In the genomic region with DNA sequence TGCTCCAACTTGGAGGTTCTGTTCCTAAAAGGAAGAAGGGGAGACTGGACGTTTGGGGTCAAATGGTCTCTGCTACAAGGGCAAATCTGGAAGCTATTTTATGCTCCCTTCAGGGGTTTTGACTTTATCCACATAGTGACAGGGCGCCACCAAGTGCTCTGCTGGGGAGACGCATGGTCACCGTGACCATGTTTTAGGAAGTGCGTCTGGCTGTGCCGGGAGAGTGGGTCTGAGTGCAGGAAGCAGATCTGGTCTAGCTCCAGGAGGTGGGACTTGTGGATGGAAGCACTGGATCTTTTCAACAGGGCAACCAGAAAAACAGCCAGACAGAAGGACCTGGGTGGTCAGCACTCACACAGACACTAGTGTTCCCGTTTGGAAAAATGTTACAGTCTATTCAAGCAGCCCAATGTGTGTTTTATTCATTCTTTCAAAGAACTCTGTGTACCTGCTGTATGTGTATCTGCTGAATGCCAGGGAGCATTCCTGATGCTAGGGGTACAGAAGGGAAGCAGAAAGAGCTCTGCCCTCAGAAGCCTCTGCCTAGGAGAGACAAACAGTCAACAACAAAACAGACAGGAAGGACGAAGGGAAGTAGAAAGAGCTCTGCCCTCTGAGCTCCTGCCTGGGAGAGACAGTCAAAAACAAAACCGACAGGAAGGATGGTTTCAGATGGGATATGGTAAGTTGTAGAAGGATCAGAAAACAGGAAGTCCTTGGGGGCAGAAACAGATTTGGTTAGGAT, we compare ENCODE assay signal across 8 cellular contexts. TPM values are rescaled to one million over a fixed set of nuclear protein-coding genes. Genes with fewer than 3 reads are reported as not detected.
A peak's percentile ranks its signal among the peaks of the same experiment; 100 is the strongest.
DNase-seq lines count a peak whose midpoint lies in the region; ATAC-seq and TF ChIP-seq lines count a peak whose summit lies in the region.

No MANE protein-coding gene starts in this region.

- DNase-seq in DMS53 (lab: John Stamatoyannopoulos, UW) (peak; percentile 95), SKM-1 (lab: John Stamatoyannopoulos, UW; ENCODE audit: unreplicated experiment) (peak; percentile 64), amniotic epithelial cell (ENCODE audit: low read depth) (peak; percentile 63), left ventricle myocardium inferior (peak; percentile 75), putamen (ENCODE audit: low spot score) (peak; percentile 42), NCI-H446 treated with DMSO at 0.1 percent for 48 hours (lab: John Stamatoyannopoulos, UW) (no peak)

- ATAC-seq in GM21515 (IDR thresholded peaks at IDR 0.05; ENCODE audit: unreplicated experiment), result peak; percentile 80

- no peaks in the 10 kb centered on the region for H3K79me2 ChIP-seq in KMS-11 (ENCODE audit: insufficient read depth, low read depth)

- intact Hi-C loops in left ventricle myocardium inferior (cut with micrococcal nuclease), result loop anchor here (5.0 kb wide), 1 partner anchor 58 kb away; no protein-coding TSS in a partner anchor

- no peaks in the 10 kb centered on the region for H3K9me3 ChIP-seq in left ventricle myocardium inferior (replicated peaks)

- H3K27me3 ChIP-seq in KMS-11 (ENCODE audit: insufficient read depth, low read depth) (no peaks in the 10 kb centered on the region), left ventricle myocardium inferior (ENCODE audit: low read depth) (no peaks in the 10 kb centered on the region)

- H3K9ac ChIP-seq in KMS-11, result no peak overlapping the region

- peaks cover 12% of the 10 kb centered on the region for H3K4me1 ChIP-seq in KMS-11 (ENCODE audit: low read depth, poor library complexity, severe bottlenecking)
- peaks cover 62% of the 10 kb centered on the region for H3K4me1 ChIP-seq in left ventricle myocardium inferior

- H3K36me3 ChIP-seq in KMS-11 (ENCODE audit: insufficient read depth), result no peaks in the 10 kb centered on the region
- H3K36me3 ChIP-seq in left ventricle myocardium inferior, result peaks cover 16% of the 10 kb centered on the region

- peak; percentile 71 for TF ChIP-seq CTCF in KMS-11 (conservative IDR thresholded peaks at IDR 0.05; ENCODE audit: low read depth, low read length)
- peak; percentile 87 for TF ChIP-seq CTCF in left ventricle myocardium inferior (IDR thresholded peaks at IDR 0.05; ENCODE audit: borderline replicate concordance)

- H3K4me3 ChIP-seq in KMS-11 (IDR thresholded peaks at IDR 0.05; ENCODE audit: insufficient read depth, low read depth, low read length) (no peak overlapping the region), left ventricle myocardium inferior (no peak overlapping the region)

- H3K4me2 ChIP-seq in KMS-11, result no peak overlapping the region

- no peaks in the 10 kb centered on the region for H4K20me1 ChIP-seq in KMS-11 (ENCODE audit: insufficient read depth)

- H3K27ac ChIP-seq in KMS-11 (no peak overlapping the region), left ventricle myocardium inferior (replicated peaks) (peak overlapping the region; percentile 80)

- peak overlapping the region; percentile 30; the same call in 1 of the 2 replicates for H2AFZ ChIP-seq in KMS-11 (ENCODE audit: low read depth)

RNA-seq across cellular contexts. Expression of gene IMPA2, which starts 14.3 kb away (rescaled TPM):
- 51.5 TPM for total RNA-seq in left ventricle myocardium inferior
